ENCODE assay signal across 15 cellular contexts in genomic region chr7:157079116-157079515, GRCh38. TPM values are rescaled to one million over a fixed set of nuclear protein-coding genes. Genes with fewer than 3 reads are reported as not detected.
DNase-seq lines count a peak whose midpoint lies in the region; ATAC-seq and TF ChIP-seq lines count a peak whose summit lies in the region.
"Had no signal": no experiment of that assay in that cellular context is flagged by ENCODE, and none has a peak within 500 bp of the region (broad histone marks: within the 10 kb centered on the region; RNA-seq: fewer than 3 reads in every experiment).

No MANE protein-coding gene starts in this region.

- H3K4me1 ChIP-seq in GM23338 (ENCODE audit: insufficient read depth) (peaks cover 3% of the 10 kb centered on the region; the same call in 1 of the 2 replicates), neural progenitor cell (peaks cover 13% of the 10 kb centered on the region)
- H3K4me1 ChIP-seq: BLaER1 treated with 17β-estradiol and CSF1 and Interleukin-3, amounts not matched to agents 10 nM and 100 nM; HAP-1 had no signal

- H3K27me3 ChIP-seq in GM23338 (ENCODE audit: insufficient read depth), result peaks cover 24% of the 10 kb centered on the region
- peaks cover 66% of the 10 kb centered on the region for H3K27me3 ChIP-seq in neural progenitor cell
- H3K27me3 ChIP-seq: BLaER1 treated with 17β-estradiol and CSF1 and Interleukin-3, amounts not matched to agents 10 nM and 100 nM had no signal

- H3F3A ChIP-seq in GM23338 (replicated peaks; ENCODE audit: low read depth), result 0 out of 2 replicates have a peak, but pooled peaks cover 4% of the 10 kb centered on the region
- peaks cover 9% of the 10 kb centered on the region for H3F3A ChIP-seq in neural progenitor cell (ENCODE audit: low read depth)

- H3K4me1 Mint-ChIP-seq in GM23338 (peaks cover 5% of the 10 kb centered on the region; the same call in 2 of the 3 replicates), WTC11 (peaks cover 12% of the 10 kb centered on the region), neural progenitor cell (peaks cover 9% of the 10 kb centered on the region), type B pancreatic cell (ENCODE audit: unreplicated experiment) (no peaks in the 10 kb centered on the region), glutamatergic neuron (ENCODE audit: low read depth, unreplicated experiment) (no peaks in the 10 kb centered on the region)
- no peaks in the 10 kb centered on the region for H3K4me1 Mint-ChIP-seq in activated CD4-positive, alpha-beta T cell treated with anti-CD3 and anti-CD28 coated beads for 36 hours
- H3K4me1 Mint-ChIP-seq: CD4-positive, CD25-positive, alpha-beta regulatory T cell had no signal

- H3K79me2 ChIP-seq in GM23338 (replicated peaks; ENCODE audit: insufficient read depth) (no peaks in the 10 kb centered on the region), neural progenitor cell (ENCODE audit: low read depth) (no peaks in the 10 kb centered on the region)

- H3K36me3 Mint-ChIP-seq in GM23338 (ENCODE audit: low read depth), result peaks cover 7% of the 10 kb centered on the region
- peaks cover 10% of the 10 kb centered on the region for H3K36me3 Mint-ChIP-seq in WTC11
- H3K36me3 Mint-ChIP-seq in neural progenitor cell, result no peaks in the 10 kb centered on the region
- no peaks in the 10 kb centered on the region for H3K36me3 Mint-ChIP-seq in type B pancreatic cell
- no peaks in the 10 kb centered on the region for H3K36me3 Mint-ChIP-seq in activated CD4-positive, alpha-beta T cell treated with anti-CD3 and anti-CD28 coated beads for 36 hours (ENCODE audit: low read depth)
- peaks cover 5% of the 10 kb centered on the region for H3K36me3 Mint-ChIP-seq in glutamatergic neuron (ENCODE audit: unreplicated experiment)
- H3K36me3 Mint-ChIP-seq: CD4-positive, CD25-positive, alpha-beta regulatory T cell had no signal

- H3K4me3 Mint-ChIP-seq in GM23338 (no peak overlapping the region), WTC11 (peak overlapping the region; percentile 63), neural progenitor cell (no peak overlapping the region), type B pancreatic cell (no peak overlapping the region), glutamatergic neuron (ENCODE audit: unreplicated experiment) (no peak overlapping the region)
- no peak overlapping the region for H3K4me3 Mint-ChIP-seq in activated CD4-positive, alpha-beta T cell treated with anti-CD3 and anti-CD28 coated beads for 36 hours
- H3K4me3 Mint-ChIP-seq: CD4-positive, CD25-positive, alpha-beta regulatory T cell had no signal

- intact Hi-C loops in activated CD4-positive, alpha-beta T cell treated with anti-CD3 and anti-CD28 coated beads for 36 hours (cut with DNase I, micrococcal nuclease), result no loop called here

- no peaks in the 10 kb centered on the region for H4K20me1 ChIP-seq in GM23338 (replicated peaks; ENCODE audit: insufficient read depth)
- H4K20me1 ChIP-seq in neural progenitor cell (ENCODE audit: low read depth), result no peaks in the 10 kb centered on the region
- H4K20me1 ChIP-seq: BLaER1 treated with 17β-estradiol and CSF1 and Interleukin-3, amounts not matched to agents 10 nM and 100 nM had no signal

- ATAC-seq in GM23338 (no peak), WTC11 (no peak)
- no peak for ATAC-seq in activated CD4-positive, alpha-beta T cell treated with anti-CD3 and anti-CD28 coated beads for 36 hours
- ATAC-seq: HepG2 had no signal

- no peak overlapping the region for H3K4me3 ChIP-seq in GM23338
- peak overlapping the region; percentile 39 for H3K4me3 ChIP-seq in neural progenitor cell
- H3K4me3 ChIP-seq: BLaER1 treated with 17β-estradiol and CSF1 and Interleukin-3, amounts not matched to agents 10 nM and 100 nM; HAP-1 had no signal

- peaks cover 2% of the 10 kb centered on the region; the same call in 1 of the 2 replicates for H3K36me3 ChIP-seq in GM23338 (ENCODE audit: insufficient read depth)
- H3K36me3 ChIP-seq in neural progenitor cell, result no peaks in the 10 kb centered on the region
- H3K36me3 ChIP-seq: HAP-1 had no signal

- TF ChIP-seq CTCF in GM23338 (conservative IDR thresholded peaks at IDR 0.05; ENCODE audit: low read depth in 2 of 2), result no peak
- no peak for TF ChIP-seq CTCF in WTC11 (IDR thresholded peaks at IDR 0.05)
- no peak for TF ChIP-seq CTCF in neural progenitor cell (IDR thresholded peaks at IDR 0.05)
- no peak for TF ChIP-seq CTCF in type B pancreatic cell (conservative IDR thresholded peaks at IDR 0.05)
- no peak for TF ChIP-seq CTCF in glutamatergic neuron (IDR thresholded peaks at IDR 0.05; ENCODE audit: partially characterized antibody, unreplicated experiment)

- H3K27ac ChIP-seq in GM23338 (ENCODE audit: low read depth), result no peak overlapping the region
- H3K27ac ChIP-seq in neural progenitor cell, result no peak overlapping the region
- H3K27ac ChIP-seq: BLaER1 treated with 17β-estradiol and CSF1 and Interleukin-3, amounts not matched to agents 10 nM and 100 nM had no signal

- no peak overlapping the region for H2AFZ ChIP-seq in GM23338
- no peak overlapping the region for H2AFZ ChIP-seq in neural progenitor cell (replicated peaks)

- no peak for DNase-seq in GM23338 (ENCODE audit: low spot score)
- DNase-seq in WTC11 (ENCODE audit: low spot score), result no peak
- no peak for DNase-seq in neural progenitor cell (ENCODE audit: low spot score)
- peak; percentile 42 for DNase-seq in type B pancreatic cell (ENCODE audit: extremely low spot score, unreplicated experiment)
- no peak for DNase-seq in COR-L47 (lab: John Stamatoyannopoulos, UW)
- DNase-seq in activated CD4-positive, alpha-beta T cell treated with anti-CD3 and anti-CD28 coated beads for 36 hours, result no peak
- no peak for DNase-seq in glutamatergic neuron
- DNase-seq: ACHN; Calu3; CD4-positive, CD25-positive, alpha-beta regulatory T cell; DMS 273 treated with DMSO at 0.1 percent for 48 hours; GOT3 had no signal

- no peak overlapping the region for H3K9ac ChIP-seq in neural progenitor cell
- H3K9ac ChIP-seq: BLaER1 treated with 17β-estradiol and CSF1 and Interleukin-3, amounts not matched to agents 10 nM and 100 nM had no signal

- H3K9me3 ChIP-seq in neural progenitor cell (ENCODE audit: low read depth), result peaks cover 4% of the 10 kb centered on the region
- H3K9me3 ChIP-seq: HAP-1 had no signal

- no peak overlapping the region for H3K27ac Mint-ChIP-seq in GM23338
- H3K27ac Mint-ChIP-seq in WTC11, result no peak overlapping the region
- H3K27ac Mint-ChIP-seq in neural progenitor cell, result no peak overlapping the region
- H3K27ac Mint-ChIP-seq in type B pancreatic cell, result no peak overlapping the region
- H3K27ac Mint-ChIP-seq in activated CD4-positive, alpha-beta T cell treated with anti-CD3 and anti-CD28 coated beads for 36 hours, result no peak overlapping the region
- H3K27ac Mint-ChIP-seq in glutamatergic neuron (ENCODE audit: unreplicated experiment), result no peak overlapping the region
- H3K27ac Mint-ChIP-seq: CD4-positive, CD25-positive, alpha-beta regulatory T cell had no signal

- CTCF ChIA-PET in WTC11 (lab: Charles Lee), result interaction anchor here (0.6 to 1.3 kb wide), 2 partner anchors 30 to 65 kb away, joined by 3 read pairs; no protein-coding TSS in a partner anchor
- CTCF ChIA-PET in activated CD4-positive, alpha-beta T cell treated with anti-CD3 and anti-CD28 coated beads for 36 hours (lab: Charles Lee), result no interaction called here

- peak overlapping the region; percentile 80; the same call in 1 of the 2 replicates for H3K4me2 ChIP-seq in GM23338
- no peak overlapping the region for H3K4me2 ChIP-seq in neural progenitor cell
- H3K4me2 ChIP-seq: BLaER1 treated with 17β-estradiol and CSF1 and Interleukin-3, amounts not matched to agents 10 nM and 100 nM had no signal

- POLR2A ChIA-PET in WTC11 (lab: Charles Lee), result no interaction called here
- POLR2A ChIA-PET in activated CD4-positive, alpha-beta T cell treated with anti-CD3 and anti-CD28 coated beads for 36 hours (lab: Charles Lee), result no interaction called here

- H3K9me3 Mint-ChIP-seq in GM23338 (peaks cover 13% of the 10 kb centered on the region), WTC11 (peaks cover 13% of the 10 kb centered on the region), neural progenitor cell (peaks cover 10% of the 10 kb centered on the region), type B pancreatic cell (no peaks in the 10 kb centered on the region), glutamatergic neuron (ENCODE audit: unreplicated experiment) (peaks cover 8% of the 10 kb centered on the region)
- peaks cover 11% of the 10 kb centered on the region for H3K9me3 Mint-ChIP-seq in activated CD4-positive, alpha-beta T cell treated with anti-CD3 and anti-CD28 coated beads for 36 hours (ENCODE audit: low read depth)

- H3K27me3 Mint-ChIP-seq in GM23338 (ENCODE audit: insufficient read depth, low read depth, poor library complexity) (peaks cover 32% of the 10 kb centered on the region), WTC11 (ENCODE audit: low read depth) (peaks cover 38% of the 10 kb centered on the region), neural progenitor cell (ENCODE audit: insufficient read depth, low read depth) (peaks cover 15% of the 10 kb centered on the region), type B pancreatic cell (peaks cover 68% of the 10 kb centered on the region), glutamatergic neuron (ENCODE audit: unreplicated experiment) (peaks cover 14% of the 10 kb centered on the region)
- peaks cover 37% of the 10 kb centered on the region for H3K27me3 Mint-ChIP-seq in activated CD4-positive, alpha-beta T cell treated with anti-CD3 and anti-CD28 coated beads for 36 hours

- H3K9me2 ChIP-seq in GM23338 (ENCODE audit: insufficient read depth), result no peaks in the 10 kb centered on the region

TF ChIP-seq in GM23338, 12 proteins besides CTCF, POLR2A, EP300 and RAD21 (continues in another document):
- TF ChIP-seq EZH2phosphoT487 (IDR thresholded peaks at IDR 0.05; ENCODE audit: unreplicated experiment) (no peak), JUNB (IDR thresholded peaks at IDR 0.05; ENCODE audit: unreplicated experiment) (no peak), STAT1 (IDR thresholded peaks at IDR 0.05; ENCODE audit: unreplicated experiment) (no peak), NANOG (IDR thresholded peaks at IDR 0.05; ENCODE audit: borderline replicate concordance) (no peak)

TF ChIP-seq in WTC11, 78 proteins besides CTCF, POLR2A, EP300 and RAD21 (continues in another document):
- no peak for TF ChIP-seq RELA (CRISPR knock-in tag; IDR thresholded peaks at IDR 0.05; ENCODE audit: borderline replicate concordance)

RNA-seq across cellular contexts. Expression of gene UBE3C, which starts 59.6 kb away (rescaled TPM):
- total RNA-seq in GM23338 (2014; rRNA removed; shearing (Covaris generic)), result 76.2 and 76.9 TPM in 2 replicates
- polyA plus RNA-seq in GM23338 (2016; fragmentation: Nextera tagmentation; extraction: Ambion mirVana), result 13.6 and 16.8 TPM in 2 replicates
- 52.4 to 59.7 TPM (median 53.8 TPM) in 3 replicates for total RNA-seq in WTC11 (2021)
- 59.3 and 65.9 TPM in 2 replicates for total RNA-seq in neural progenitor cell (ENCODE audit: low replicate concordance)
- 51.6 and 59.3 TPM in 2 replicates for total RNA-seq in type B pancreatic cell (ENCODE audit: low replicate concordance)
- 10 to 100 TPM; 53.9 to 60.7 TPM for total RNA-seq in activated CD4-positive, alpha-beta T cell treated with anti-CD3 and anti-CD28 coated beads for 36 hours
- 52.5 TPM for total RNA-seq in glutamatergic neuron (ENCODE audit: unreplicated experiment)
